ENCODE assay signal across 21 cellular contexts in genomic region chr15:26102365-26102764, GRCh38.
A peak's percentile ranks its signal among the peaks of the same experiment; 100 is the strongest.
DNase-seq lines count a peak whose midpoint lies in the region; ATAC-seq, FAIRE-seq and TF ChIP-seq lines count a peak whose summit lies in the region.
"Had no signal": no experiment of that assay in that cellular context is flagged by ENCODE, and none has a peak within 500 bp of the region (broad histone marks: within the 10 kb centered on the region; RNA-seq: fewer than 3 reads in every experiment).

No MANE protein-coding gene starts in this region.

- no peaks in the 10 kb centered on the region for H3K36me3 Mint-ChIP-seq in activated T-cell treated with anti-CD3 and anti-CD28 coated beads, Interleukin-2, amount 50 U/mL, for 72 hours (ENCODE audit: insufficient read depth in 2 of 2)

- H3K27me3 Mint-ChIP-seq in activated T-cell treated with anti-CD3 and anti-CD28 coated beads, Interleukin-2, amount 50 U/mL, for 72 hours (ENCODE audit: low read depth) = no peaks in the 10 kb centered on the region

- H3K4me3 ChIP-seq in A549 (no peak overlapping the region), HUES48 (ENCODE audit: low read depth, low read length) (no peak overlapping the region)

- no peak overlapping the region; the same call in 1 of the 2 replicates for H3K9ac ChIP-seq in HUES48 (ENCODE audit: low read depth, low read length)

- no peaks in the 10 kb centered on the region for H3K9me3 ChIP-seq in A549
- H3K9me3 ChIP-seq in HUES48 (ENCODE audit: control insufficient read depth, insufficient read depth, low read length) = peaks cover 3% of the 10 kb centered on the region; the same call in 1 of the 2 replicates

- H3K27ac ChIP-seq in A549 = no peak overlapping the region
- peak overlapping the region; percentile 57 for H3K27ac ChIP-seq in HUES48 (ENCODE audit: low read depth, low read length)
- H3K27ac ChIP-seq in caudate nucleus (ENCODE audit: low read depth, low read length) = peak overlapping the region; percentile 79

- H3K36me3 ChIP-seq in HUES48 (ENCODE audit: control insufficient read depth, insufficient read depth, low read length) = no peaks in the 10 kb centered on the region

- H3K9me3 Mint-ChIP-seq in activated T-cell treated with anti-CD3 and anti-CD28 coated beads, Interleukin-2, amount 50 U/mL, for 72 hours = no peaks in the 10 kb centered on the region
- H3K9me3 Mint-ChIP-seq: CD4-positive, alpha-beta T cell had no signal

- H3K4me1 Mint-ChIP-seq in activated T-cell treated with anti-CD3 and anti-CD28 coated beads, Interleukin-2, amount 50 U/mL, for 72 hours (ENCODE audit: low read depth) = no peaks in the 10 kb centered on the region
- H3K4me1 Mint-ChIP-seq: B cell had no signal

- ATAC-seq in A549 = no peak
- ATAC-seq in activated T-cell treated with anti-CD3 and anti-CD28 coated beads, Interleukin-2, amount 50 U/mL, for 72 hours (replicated peaks in 1 of 2) = no peak
- ATAC-seq in HG02870 (IDR thresholded peaks at IDR 0.05; ENCODE audit: unreplicated experiment) = no peak
- ATAC-seq in HG02623 (IDR thresholded peaks at IDR 0.05; ENCODE audit: unreplicated experiment) = no peak
- ATAC-seq in stimulated activated naive CD8-positive, alpha-beta T cell treated with anti-CD3 and anti-CD28 coated beads, Interleukin-15, Interleukin-2, amounts not matched to agents 100 U/mL and 50 U/mL, for 24 hours = no peak
- ATAC-seq: HCT116 had no signal

- TF ChIP-seq EP300 in A549 (IDR thresholded peaks at IDR 0.05) = no peak

- no peak for TF ChIP-seq POLR2A in A549 (IDR thresholded peaks at IDR 0.05; ENCODE audit: low read length)

- FAIRE-seq in A549 (lab: Jason Lieb, UNC) = no peak
- FAIRE-seq: GM12891, H54 had no signal

- POLR2A ChIA-PET in A549 (lab: Yijun Ruan, JAX) = no interaction called here

- H3K4me3 Mint-ChIP-seq in activated T-cell treated with anti-CD3 and anti-CD28 coated beads, Interleukin-2, amount 50 U/mL, for 72 hours = no peak overlapping the region
- H3K4me3 Mint-ChIP-seq: B cell; CD4-positive, alpha-beta T cell had no signal

- TF ChIP-seq RAD21 in A549 (conservative IDR thresholded peaks at IDR 0.05 in 1 of 2, IDR thresholded peaks at IDR 0.05 in 1 of 2) = no peak

- H3K4me1 ChIP-seq in A549 (no peaks in the 10 kb centered on the region), HUES48 (ENCODE audit: control insufficient read depth, insufficient read depth, low read length) (peaks cover 19% of the 10 kb centered on the region)

- H3K27me3 ChIP-seq in HUES48 (ENCODE audit: control insufficient read depth, insufficient read depth, low read length) = no peaks in the 10 kb centered on the region

- WGBS in A549 (ENCODE audit: missing lambda C conversion rate) = 78% methylated on average over 4 of the region's 4 CpGs

- no peak for TF ChIP-seq CTCF in A549 (IDR thresholded peaks at IDR 0.05)

- CTCF ChIA-PET in A549 (lab: Yijun Ruan, JAX) = no interaction called here

- H3K27ac Mint-ChIP-seq in activated T-cell treated with anti-CD3 and anti-CD28 coated beads, Interleukin-2, amount 50 U/mL, for 72 hours = no peak overlapping the region
- H3K27ac Mint-ChIP-seq: B cell; CD4-positive, alpha-beta T cell had no signal

- H3K4me2 ChIP-seq in A549 = no peak overlapping the region

- DNase-seq in A549 (ENCODE audit: low read depth in 1 of 2, low spot score in 1 of 2) (no peak), caudate nucleus (lab: John Stamatoyannopoulos, UW) (no peak), iPS-NIHi11 (ENCODE audit: low spot score) (peak; percentile 24)
- no peak for DNase-seq in activated T-cell treated with anti-CD3 and anti-CD28 coated beads, Interleukin-2, amount 50 U/mL, for 72 hours
- DNase-seq in stimulated activated naive CD8-positive, alpha-beta T cell treated with anti-CD3 and anti-CD28 coated beads, Interleukin-15, Interleukin-2, amounts not matched to agents 100 U/mL and 50 U/mL, for 24 hours = no peak
- DNase-seq: 8988T; ACHN; C1 segment of cervical spinal cord; Calu3; CD4-positive, alpha-beta T cell; DMS 273 treated with DMSO at 0.1 percent for 48 hours; DMS79 treated with DMSO at 0.1 percent for 48 hours; EL; KG1 had no signal

TF ChIP-seq in A549, 52 proteins besides CTCF, POLR2A, EP300 and RAD21:
- TF ChIP-seq TP53 (CRISPR knock-in tag; IDR thresholded peaks at IDR 0.05) = no peak
- TF ChIP-seq FOSB (CRISPR knock-in tag; IDR thresholded peaks at IDR 0.05) = no peak
- no peak for TF ChIP-seq JUN (IDR thresholded peaks at IDR 0.05)
- TF ChIP-seq MAFK (IDR thresholded peaks at IDR 0.05; ENCODE audit: partially characterized antibody) = peak; percentile 92

Comparison
In these comparisons a context has a peak if more than half of its experiments do, and no peak if none do; other contexts are left out.
1. H3K27ac ChIP-seq: peak in HUES48 (single experiment) and caudate nucleus (single experiment); none in A549 (0 of 2).